ENCODE assay signal across 29 cellular contexts in the genomic region with DNA sequence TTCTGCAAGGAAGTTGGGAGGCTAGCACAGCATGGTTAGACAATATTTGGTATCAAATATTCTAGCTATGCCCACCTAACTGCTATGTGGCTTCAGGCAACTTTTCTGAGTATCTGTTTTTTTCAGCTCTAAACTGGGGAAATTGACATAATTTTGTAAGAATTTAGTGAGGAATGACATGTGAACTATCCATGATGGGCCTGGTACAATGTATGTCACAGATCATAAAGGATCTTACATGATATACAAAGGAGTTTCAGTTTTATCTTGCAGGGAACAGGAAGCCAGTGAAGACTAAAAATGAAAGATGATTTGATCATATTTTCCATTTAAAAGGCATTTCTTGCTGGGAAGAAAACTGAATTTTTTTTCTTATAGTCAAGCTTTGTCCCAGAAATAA.
DNase-seq lines count a peak whose midpoint lies in the region; ATAC-seq and TF ChIP-seq lines count a peak whose summit lies in the region.
"Had no signal": no experiment of that assay in that cellular context is flagged by ENCODE, and none has a peak within 500 bp of the region (broad histone marks: within the 10 kb centered on the region; RNA-seq: fewer than 3 reads in every experiment).

No MANE protein-coding gene starts in this region.

- ATAC-seq in activated CD8-positive, alpha-beta T cell treated with anti-CD3 and anti-CD28 coated beads for 36 hours: peak; percentile 38
- ATAC-seq in activated CD8-positive, alpha-beta T cell treated with anti-CD3 and anti-CD28 coated beads, Interleukin-2, amount 10 ng/mL, durations not matched to agents 7 days and 5 days: no peak
- peak; percentile 60 for ATAC-seq in stimulated activated naive CD8-positive, alpha-beta T cell treated with anti-CD3 and anti-CD28 coated beads, Interleukin-15, Interleukin-2, amounts not matched to agents 100 U/mL and 50 U/mL, for 24 hours
- ATAC-seq in GM21825 (IDR thresholded peaks at IDR 0.05; ENCODE audit: unreplicated experiment): no peak
- ATAC-seq: left cardiac atrium, mucosa of descending colon, pancreas had no signal

- no peak overlapping the region for H3K4me3 ChIP-seq in OCI-LY3 (ENCODE audit: low read length)
- H3K4me3 ChIP-seq: breast epithelium, lung, mucosa of descending colon, pancreas, smooth muscle cell, testis had no signal

- peaks cover 32% of the 10 kb centered on the region for H3K4me1 Mint-ChIP-seq in activated CD8-positive, alpha-beta T cell treated with anti-CD3 and anti-CD28 coated beads for 36 hours (ENCODE audit: low read depth)
- H3K4me1 Mint-ChIP-seq in activated CD8-positive, alpha-beta T cell treated with anti-CD3 and anti-CD28 coated beads, Interleukin-2, amount 10 ng/mL, durations not matched to agents 7 days and 5 days (ENCODE audit: low read depth): peaks cover 25% of the 10 kb centered on the region
- H3K4me1 Mint-ChIP-seq in chondrocyte (ENCODE audit: low read depth): peaks cover 58% of the 10 kb centered on the region
- H3K4me1 Mint-ChIP-seq: immature natural killer cell had no signal

- peaks cover 9% of the 10 kb centered on the region for H3K27me3 Mint-ChIP-seq in activated CD8-positive, alpha-beta T cell treated with anti-CD3 and anti-CD28 coated beads for 36 hours
- peaks cover 3% of the 10 kb centered on the region for H3K27me3 Mint-ChIP-seq in activated CD8-positive, alpha-beta T cell treated with anti-CD3 and anti-CD28 coated beads, Interleukin-2, amount 10 ng/mL, durations not matched to agents 7 days and 5 days (ENCODE audit: low read depth)
- no peaks in the 10 kb centered on the region for H3K27me3 Mint-ChIP-seq in chondrocyte (ENCODE audit: low read depth)
- H3K27me3 Mint-ChIP-seq: CD4-positive, alpha-beta T cell had no signal

- H3K36me3 ChIP-seq in OCI-LY3 (replicated peaks; ENCODE audit: low read depth, low read length): no peaks in the 10 kb centered on the region
- H3K36me3 ChIP-seq: breast epithelium, pancreas had no signal

- CTCF ChIA-PET in activated CD8-positive, alpha-beta T cell treated with anti-CD3 and anti-CD28 coated beads for 36 hours (lab: Charles Lee): interaction anchor here (0.8 to 2.3 kb wide), 5 partner anchors 9 to 438 kb away, joined by 3 to 7 read pairs (median 3); no protein-coding TSS in a partner anchor
- CTCF ChIA-PET in activated CD8-positive, alpha-beta T cell treated with anti-CD3 and anti-CD28 coated beads, Interleukin-2, amount 10 ng/mL, durations not matched to agents 7 days and 5 days (lab: Charles Lee): interaction anchor here (1.1 to 1.8 kb wide), 3 partner anchors 10 to 435 kb away, joined by 4 to 6 read pairs (median 5); no protein-coding TSS in a partner anchor

- peak overlapping the region; percentile 34 for H3K4me2 ChIP-seq in OCI-LY3 (ENCODE audit: low read length)
- H3K4me2 ChIP-seq: smooth muscle cell had no signal

- H3K9me3 ChIP-seq in OCI-LY3 (ENCODE audit: insufficient read depth, low read length): no peaks in the 10 kb centered on the region
- H3K9me3 ChIP-seq: breast epithelium, mucosa of descending colon, pancreas, testis had no signal

- H2AFZ ChIP-seq in OCI-LY3 (ENCODE audit: low read depth, low read length): no peak overlapping the region

- H3K79me2 ChIP-seq in OCI-LY3 (ENCODE audit: low read length): no peaks in the 10 kb centered on the region

- intact Hi-C loops in activated CD8-positive, alpha-beta T cell treated with anti-CD3 and anti-CD28 coated beads for 36 hours (cut with micrococcal nuclease): no loop called here

- no peaks in the 10 kb centered on the region for H3K27me3 ChIP-seq in OCI-LY3 (ENCODE audit: low read depth, low read length)
- H3K27me3 ChIP-seq: breast epithelium, pancreas, testis had no signal

- DNase-seq in activated CD8-positive, alpha-beta T cell treated with anti-CD3 and anti-CD28 coated beads for 36 hours: no peak
- DNase-seq in activated CD8-positive, alpha-beta T cell treated with anti-CD3 and anti-CD28 coated beads, Interleukin-2, amount 10 ng/mL, durations not matched to agents 7 days and 5 days: no peak
- no peak for DNase-seq in chondrocyte (ENCODE audit: low spot score)
- DNase-seq in stimulated activated naive CD8-positive, alpha-beta T cell treated with anti-CD3 and anti-CD28 coated beads, Interleukin-15, Interleukin-2, amounts not matched to agents 100 U/mL and 50 U/mL, for 24 hours: no peak
- no peak for DNase-seq in T-helper 9 cell
- DNase-seq: activated CD4-positive, alpha-beta memory T cell treated with anti-CD3 and anti-CD28 coated beads for 36 hours; activated CD4-positive, CD25-positive, alpha-beta regulatory T cell; activated CD8-positive, alpha-beta memory T cell treated with anti-CD3 and anti-CD28 coated beads, Interleukin-2, amount 50 U/mL, for 48 hours; activated gamma-delta T cell treated with Interleukin-2 at 50 U/mL for 16 hours; AML-193; anterior cingulate cortex; CD4-positive, alpha-beta T cell; immature natural killer cell; Kasumi-1; left cardiac atrium; mucosa of descending colon; NCI-H1436 treated with DMSO at 0.1 percent for 48 hours; NCI-H2107; NCI-H345; NCI-H69; pancreas; Right ventricle myocardium superior; stimulated activated naive CD4-positive, alpha-beta T cell; testis had no signal

- no peak for TF ChIP-seq CTCF in activated CD8-positive, alpha-beta T cell treated with anti-CD3 and anti-CD28 coated beads for 36 hours (IDR thresholded peaks at IDR 0.05)
- TF ChIP-seq CTCF in OCI-LY3 (IDR thresholded peaks at IDR 0.05; ENCODE audit: low read depth, low read length) (no peak), chondrocyte (IDR thresholded peaks at IDR 0.05) (no peak)

- peak overlapping the region; percentile 88 for H3K27ac Mint-ChIP-seq in activated CD8-positive, alpha-beta T cell treated with anti-CD3 and anti-CD28 coated beads for 36 hours
- H3K27ac Mint-ChIP-seq in activated CD8-positive, alpha-beta T cell treated with anti-CD3 and anti-CD28 coated beads, Interleukin-2, amount 10 ng/mL, durations not matched to agents 7 days and 5 days: no peak overlapping the region
- H3K27ac Mint-ChIP-seq in chondrocyte (ENCODE audit: unreplicated experiment): peak overlapping the region; percentile 79
- H3K27ac Mint-ChIP-seq: activated CD4-positive, alpha-beta memory T cell treated with anti-CD3 and anti-CD28 coated beads for 36 hours; CD4-positive, alpha-beta T cell; immature natural killer cell had no signal

- H3K4me3 Mint-ChIP-seq in activated CD8-positive, alpha-beta T cell treated with anti-CD3 and anti-CD28 coated beads for 36 hours: no peak overlapping the region
- H3K4me3 Mint-ChIP-seq in activated CD8-positive, alpha-beta T cell treated with anti-CD3 and anti-CD28 coated beads, Interleukin-2, amount 10 ng/mL, durations not matched to agents 7 days and 5 days: no peak overlapping the region
- no peak overlapping the region for H3K4me3 Mint-ChIP-seq in chondrocyte (ENCODE audit: unreplicated experiment)
- H3K4me3 Mint-ChIP-seq: activated CD4-positive, alpha-beta memory T cell treated with anti-CD3 and anti-CD28 coated beads for 36 hours; CD4-positive, alpha-beta T cell; immature natural killer cell had no signal

- no peak overlapping the region for H3K9ac ChIP-seq in OCI-LY3 (ENCODE audit: low read length)

- POLR2A ChIA-PET in activated CD8-positive, alpha-beta T cell treated with anti-CD3 and anti-CD28 coated beads for 36 hours (lab: Charles Lee): interaction anchor here (1.2 kb wide), 1 partner anchor 14 kb away, joined by 5 read pairs; no protein-coding TSS in a partner anchor
- POLR2A ChIA-PET in activated CD8-positive, alpha-beta T cell treated with anti-CD3 and anti-CD28 coated beads, Interleukin-2, amount 10 ng/mL, durations not matched to agents 7 days and 5 days (lab: Charles Lee): no interaction called here

- H4K20me1 ChIP-seq in OCI-LY3 (ENCODE audit: insufficient read depth, low read length): no peaks in the 10 kb centered on the region

- H3K27ac ChIP-seq in OCI-LY3 (ENCODE audit: low read length): no peak overlapping the region
- H3K27ac ChIP-seq: breast epithelium, pancreas, testis had no signal

- H3K36me3 Mint-ChIP-seq in activated CD8-positive, alpha-beta T cell treated with anti-CD3 and anti-CD28 coated beads for 36 hours (ENCODE audit: low read depth): peaks cover 8% of the 10 kb centered on the region
- H3K36me3 Mint-ChIP-seq in activated CD8-positive, alpha-beta T cell treated with anti-CD3 and anti-CD28 coated beads, Interleukin-2, amount 10 ng/mL, durations not matched to agents 7 days and 5 days (ENCODE audit: low read depth): no peaks in the 10 kb centered on the region
- H3K36me3 Mint-ChIP-seq in chondrocyte (ENCODE audit: low read depth): no peaks in the 10 kb centered on the region
- H3K36me3 Mint-ChIP-seq: activated CD4-positive, alpha-beta memory T cell treated with anti-CD3 and anti-CD28 coated beads for 36 hours; immature natural killer cell had no signal

- peaks cover 18% of the 10 kb centered on the region for H3K4me1 ChIP-seq in OCI-LY3 (ENCODE audit: low read length)
- H3K4me1 ChIP-seq: breast epithelium, testis had no signal

- peaks cover 4% of the 10 kb centered on the region for H3K9me3 Mint-ChIP-seq in activated CD8-positive, alpha-beta T cell treated with anti-CD3 and anti-CD28 coated beads for 36 hours
- no peaks in the 10 kb centered on the region for H3K9me3 Mint-ChIP-seq in activated CD8-positive, alpha-beta T cell treated with anti-CD3 and anti-CD28 coated beads, Interleukin-2, amount 10 ng/mL, durations not matched to agents 7 days and 5 days (ENCODE audit: insufficient read depth)
- peaks cover 6% of the 10 kb centered on the region for H3K9me3 Mint-ChIP-seq in chondrocyte (ENCODE audit: low read depth)
- H3K9me3 Mint-ChIP-seq: activated CD4-positive, alpha-beta memory T cell treated with anti-CD3 and anti-CD28 coated beads for 36 hours; CD4-positive, alpha-beta T cell; immature natural killer cell had no signal

Comparison
In these comparisons a context has a peak if more than half of its experiments do, and no peak if none do; other contexts are left out.
1. ATAC-seq: peak in activated CD8-positive, alpha-beta T cell treated with anti-CD3 and anti-CD28 coated beads for 36 hours (single experiment) and stimulated activated naive CD8-positive, alpha-beta T cell treated with anti-CD3 and anti-CD28 coated beads, Interleukin-15, Interleukin-2, amounts not matched to agents 100 U/mL and 50 U/mL, for 24 hours (single experiment); none in activated CD8-positive, alpha-beta T cell treated with anti-CD3 and anti-CD28 coated beads, Interleukin-2, amount 10 ng/mL, durations not matched to agents 7 days and 5 days (single experiment) and GM21825 (single experiment).